17 cellular contexts compared by ENCODE assay signal in the genomic region with DNA sequence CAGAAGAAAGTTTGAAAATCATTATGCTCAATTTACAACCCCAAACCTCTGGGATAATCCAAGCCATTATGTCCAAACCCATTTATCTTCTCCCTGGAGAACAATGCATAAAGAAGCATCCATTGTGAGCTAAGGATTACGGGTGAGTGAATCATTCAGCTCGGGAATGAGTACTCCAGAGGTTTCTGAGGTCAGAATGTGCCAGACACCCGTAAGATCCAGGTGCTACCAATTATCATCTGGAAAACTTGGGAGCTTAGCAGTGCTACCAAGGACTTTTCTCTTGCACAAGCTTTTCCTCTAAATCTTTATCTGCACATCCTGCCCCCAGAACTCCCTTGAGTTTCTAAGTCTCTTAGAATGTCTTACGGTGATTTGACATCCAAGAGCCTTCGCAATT. TPM values are rescaled to one million over a fixed set of nuclear protein-coding genes. Genes with fewer than 3 reads are reported as not detected.
DNase-seq lines count a peak whose midpoint lies in the region; ATAC-seq and TF ChIP-seq lines count a peak whose summit lies in the region.
"Had no signal": no experiment of that assay in that cellular context is flagged by ENCODE, and none has a peak within 500 bp of the region (broad histone marks: within the 10 kb centered on the region; RNA-seq: fewer than 3 reads in every experiment).

No MANE protein-coding gene starts in this region.

- H3K4me3 ChIP-seq in HEK293 (ENCODE audit: low read depth, low read length) (no peak overlapping the region), left ventricle myocardium inferior (no peak overlapping the region)
- H3K4me3 ChIP-seq: coronary artery, GM12878, thyroid gland had no signal

- CTCF ChIA-PET in HEK293 (lab: Yijun Ruan, JAX), result interaction anchor here (0.9 to 2.0 kb wide), 3 partner anchors 22 to 67 kb away, joined by 3 to 7 read pairs (median 3); no protein-coding TSS in a partner anchor

- TF ChIP-seq CTCF in HEK293 (tag by site-specific recombination; IDR thresholded peaks at IDR 0.05), result no peak
- no peak for TF ChIP-seq CTCF in left ventricle myocardium inferior (IDR thresholded peaks at IDR 0.05; ENCODE audit: borderline replicate concordance)

- no peaks in the 10 kb centered on the region for H3K27me3 ChIP-seq in left ventricle myocardium inferior (ENCODE audit: low read depth)
- H3K27me3 ChIP-seq: thyroid gland had no signal

- no peak for ATAC-seq in HG02981 (IDR thresholded peaks at IDR 0.05; ENCODE audit: unreplicated experiment)
- ATAC-seq in GM18517 (IDR thresholded peaks at IDR 0.05; ENCODE audit: unreplicated experiment), result no peak
- ATAC-seq: GM12878 had no signal

- peak; percentile 48 for DNase-seq in AG08395 (ENCODE audit: low spot score)
- peak; percentile 25 for DNase-seq in astrocyte of the hippocampus (ENCODE audit: low read depth, low spot score)
- DNase-seq in left ventricle myocardium inferior, result no peak
- no peak for DNase-seq in NCI-H510A (lab: John Stamatoyannopoulos, UW)
- DNase-seq in D341Med (ENCODE audit: low spot score), result no peak
- DNase-seq: activated CD8-positive, alpha-beta memory T cell treated with anti-CD3 and anti-CD28 coated beads, Interleukin-2, amount 50 U/mL, for 48 hours; DMS53; midbrain; NCI-H1092; NCI-H345; posterior cingulate gyrus; thyroid gland had no signal

- H3K9me3 ChIP-seq in HEK293 (ENCODE audit: control insufficient read depth, insufficient read depth, low read depth, low read length) (no peaks in the 10 kb centered on the region), left ventricle myocardium inferior (replicated peaks) (no peaks in the 10 kb centered on the region)
- H3K9me3 ChIP-seq: thyroid gland had no signal

- POLR2A ChIA-PET in HEK293 (lab: Yijun Ruan, JAX), result no interaction called here

- H3K27ac ChIP-seq in HEK293 (ENCODE audit: extremely low read depth, low read depth, low read length) (no peak overlapping the region), left ventricle myocardium inferior (replicated peaks) (peak overlapping the region; percentile 40)
- H3K27ac ChIP-seq: coronary artery, thyroid gland had no signal

- intact Hi-C loops in left ventricle myocardium inferior (cut with micrococcal nuclease), result no loop called here

- H3K4me1 ChIP-seq in HEK293 (ENCODE audit: control insufficient read depth, insufficient read depth, low read length) (peaks cover 4% of the 10 kb centered on the region), left ventricle myocardium inferior (peaks cover 13% of the 10 kb centered on the region)
- H3K4me1 ChIP-seq: thyroid gland had no signal

- H3K36me3 ChIP-seq in HEK293 (ENCODE audit: control insufficient read depth in 2 of 2, insufficient read depth in 1 of 2, low read length in 2 of 2) (no peaks in the 10 kb centered on the region), left ventricle myocardium inferior (no peaks in the 10 kb centered on the region)
- H3K36me3 ChIP-seq: thyroid gland had no signal

TF ChIP-seq in HEK293, 187 proteins besides CTCF, POLR2A, EP300 and RAD21:
- TF ChIP-seq ZNF626 (tag by site-specific recombination; IDR thresholded peaks at IDR 0.05), result no peak
- 0 out of 2 replicates have a peak, but pooled peaks have one; percentile 11 for TF ChIP-seq OSR2 (tag by site-specific recombination; IDR thresholded peaks at IDR 0.05)
- peak; percentile 14; the same call in 1 of the 2 replicates for TF ChIP-seq ZNF629 (tag by site-specific recombination; IDR thresholded peaks at IDR 0.05)
TF ChIP-seq in HEK293: peak in this region for 2.

RNA-seq across cellular contexts. Expression of a gene that starts 5.5 kb away (rescaled TPM):
- total RNA-seq in left ventricle myocardium inferior, result 55.9 TPM

Comparison
In these comparisons a context has a peak if more than half of its experiments do, and no peak if none do; other contexts are left out.
1. DNase-seq: peak in AG08395 (single experiment) and astrocyte of the hippocampus (single experiment); none in left ventricle myocardium inferior (single experiment), NCI-H510A (single experiment) and D341Med (single experiment).